ENCODE assay signal across 21 cellular contexts in the genomic region with DNA sequence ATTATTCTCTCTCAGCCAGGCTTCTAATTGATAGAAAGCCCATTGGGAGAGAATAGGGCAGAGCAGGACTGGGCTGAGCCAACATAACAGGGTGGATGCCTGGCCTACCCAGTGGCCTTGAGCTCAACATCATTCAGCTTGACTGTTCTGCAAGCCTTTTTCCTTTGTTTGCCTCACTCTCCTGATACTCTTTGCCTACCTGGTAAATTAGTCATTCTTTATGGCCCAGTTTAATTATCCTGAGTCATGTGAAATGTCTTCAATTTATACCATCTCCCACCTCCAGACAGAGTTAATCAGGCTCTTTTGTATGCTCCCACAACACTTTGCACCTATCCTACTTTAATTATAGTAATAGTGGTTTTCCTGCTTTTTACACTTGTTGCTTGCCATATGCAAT. TPM values are rescaled to one million over a fixed set of nuclear protein-coding genes. Genes with fewer than 3 reads are reported as not detected.
"Had no signal": no experiment of that assay in that cellular context is flagged by ENCODE, and none has a peak within 500 bp of the region (broad histone marks: within the 10 kb centered on the region; RNA-seq: fewer than 3 reads in every experiment).

No MANE protein-coding gene starts in this region.

- H3K4me1 ChIP-seq: esophagus squamous epithelium had no signal

- H3K4me3 ChIP-seq: dorsolateral prefrontal cortex, esophagus squamous epithelium, lung had no signal

- H3K27me3 ChIP-seq: esophagus squamous epithelium, neutrophil had no signal

- H3K9me3 ChIP-seq: esophagus squamous epithelium, neutrophil had no signal

- H3K36me3 ChIP-seq: esophagus squamous epithelium, neutrophil had no signal

- H3K27ac ChIP-seq: dorsolateral prefrontal cortex, esophagus squamous epithelium, neutrophil had no signal

- ATAC-seq: left colon; left ventricle myocardium superior; naive thymus-derived CD4-positive, alpha-beta T cell; right cardiac atrium had no signal

- DNase-seq: cortex of kidney; dorsolateral prefrontal cortex; effector CD8-positive, alpha-beta T cell; esophagus squamous epithelium; foreskin fibroblast; kidney; left colon; left ventricle myocardium superior; mesendoderm; naive thymus-derived CD4-positive, alpha-beta T cell; nephron progenitor cell; right cardiac atrium; small intestine; stimulated activated CD4-positive, alpha-beta T cell treated with anti-CD3 and anti-CD28 coated beads, Interleukin-12 subunit alpha, Interleukin-12 subunit beta, amount 100 ng/mL, for 4 hours; stimulated activated naive CD4-positive, alpha-beta T cell treated with Interleukin-2 at 50 U/mL for 16 hours had no signal

RNA-seq across cellular contexts. Expression of gene GLRA1, which starts 13.6 kb away (rescaled TPM):
- total RNA-seq: esophagus squamous epithelium; kidney; left colon; left ventricle myocardium superior; lung; naive thymus-derived CD4-positive, alpha-beta T cell; osteocyte; posterior vena cava; right cardiac atrium; urinary bladder had no signal
- polyA plus RNA-seq: lung; naive thymus-derived CD4-positive, alpha-beta T cell; right cardiac atrium; small intestine; thymus; urinary bladder had no signal
